8 cellular contexts compared by ENCODE assay signal in genomic region chr5:102090770-102091169, GRCh38.
DNase-seq lines count a peak whose midpoint lies in the region; ATAC-seq and TF ChIP-seq lines count a peak whose summit lies in the region.

No MANE protein-coding gene starts in this region.

- H3K9me3 Mint-ChIP-seq in immature natural killer cell = no peaks in the 10 kb centered on the region
- peaks cover 1% of the 10 kb centered on the region for H3K9me3 Mint-ChIP-seq in activated CD4-positive, alpha-beta memory T cell treated with anti-CD3 and anti-CD28 coated beads for 36 hours

- H3K4me1 Mint-ChIP-seq in immature natural killer cell = no peaks in the 10 kb centered on the region
- no peaks in the 10 kb centered on the region for H3K4me1 Mint-ChIP-seq in activated CD4-positive, alpha-beta memory T cell treated with anti-CD3 and anti-CD28 coated beads for 36 hours (ENCODE audit: low read depth)

- DNase-seq in DND-41 = peak; percentile 17
- peak; percentile 19 for DNase-seq in HPDE6-E6E7 (ENCODE audit: extremely low spot score)
- peak; percentile 76 to 80 for DNase-seq in SHP77 (lab: John Stamatoyannopoulos, UW)
- no peak for DNase-seq in left lung
- no peak for DNase-seq in immature natural killer cell
- DNase-seq in activated CD4-positive, alpha-beta memory T cell treated with anti-CD3 and anti-CD28 coated beads for 36 hours = no peak
- DNase-seq in heart right ventricle = no peak

- H3K9ac ChIP-seq in DND-41 (ENCODE audit: low read depth, low read length) = no peak overlapping the region

- H3K27ac ChIP-seq in DND-41 (ENCODE audit: low read length) (no peak overlapping the region), left lung (no peak overlapping the region), heart right ventricle (no peak overlapping the region)

- H3K27me3 Mint-ChIP-seq in immature natural killer cell (ENCODE audit: low read depth in 3 of 3) = peaks cover 0 to 1% (median 0%) of the 10 kb centered on the region in 3 donors
- no peaks in the 10 kb centered on the region for H3K27me3 Mint-ChIP-seq in activated CD4-positive, alpha-beta memory T cell treated with anti-CD3 and anti-CD28 coated beads for 36 hours

- no peak overlapping the region for H2AFZ ChIP-seq in DND-41 (ENCODE audit: low read depth, low read length)

- H3K4me2 ChIP-seq in DND-41 (ENCODE audit: insufficient read depth, low read length) = no peak overlapping the region

- H3K9me3 ChIP-seq in DND-41 (ENCODE audit: insufficient read depth, low read length, severe bottlenecking) = no peaks in the 10 kb centered on the region
- no peaks in the 10 kb centered on the region for H3K9me3 ChIP-seq in left lung
- H3K9me3 ChIP-seq in heart right ventricle = no peaks in the 10 kb centered on the region

- CTCF ChIA-PET in activated CD4-positive, alpha-beta memory T cell treated with anti-CD3 and anti-CD28 coated beads for 36 hours (lab: Charles Lee) = interaction anchor here (0.7 kb wide), 1 partner anchor 30 kb away, joined by 3 read pairs; no protein-coding TSS in a partner anchor

- H3K79me2 ChIP-seq in DND-41 (ENCODE audit: insufficient read depth, low read length) = no peaks in the 10 kb centered on the region

- H3K27me3 ChIP-seq in DND-41 (ENCODE audit: insufficient read depth, low read length, poor library complexity) (no peaks in the 10 kb centered on the region), left lung (no peaks in the 10 kb centered on the region), heart right ventricle (no peaks in the 10 kb centered on the region)

- H3K27ac Mint-ChIP-seq in immature natural killer cell = no peak overlapping the region
- H3K27ac Mint-ChIP-seq in activated CD4-positive, alpha-beta memory T cell treated with anti-CD3 and anti-CD28 coated beads for 36 hours = no peak overlapping the region

- H3K4me1 ChIP-seq in DND-41 (ENCODE audit: insufficient read depth, low read length) (no peaks in the 10 kb centered on the region), left lung (no peaks in the 10 kb centered on the region), heart right ventricle (no peaks in the 10 kb centered on the region)

- peak; percentile 72 for ATAC-seq in DND-41 (ENCODE audit: insufficient read depth, low read depth)
- peak; percentile 84 for ATAC-seq in GM19467 (IDR thresholded peaks at IDR 0.05; ENCODE audit: unreplicated experiment)
- peak; percentile 97 for ATAC-seq in left lung
- ATAC-seq in heart right ventricle = no peak

- no peaks in the 10 kb centered on the region for H4K20me1 ChIP-seq in DND-41 (ENCODE audit: insufficient read depth, low read length)

- H3K36me3 ChIP-seq in DND-41 (ENCODE audit: insufficient read depth, low read length) (no peaks in the 10 kb centered on the region), left lung (no peaks in the 10 kb centered on the region), heart right ventricle (no peaks in the 10 kb centered on the region)

- TF ChIP-seq CTCF in DND-41 (IDR thresholded peaks at IDR 0.05; ENCODE audit: borderline replicate concordance, extremely low read depth, low read length, poor library complexity, severe bottlenecking) (peak; percentile 55), left lung (IDR thresholded peaks at IDR 0.05) (peak in 1 of 2 donors; percentile 15), heart right ventricle (IDR thresholded peaks at IDR 0.05) (peak in 1 of 9 donors; percentile 11)

- no peak overlapping the region for H3K4me3 ChIP-seq in DND-41 (ENCODE audit: low read depth in 1 of 2, low read length in 2 of 2)
- H3K4me3 ChIP-seq in left lung = no peak overlapping the region
- no peak overlapping the region for H3K4me3 ChIP-seq in heart right ventricle

- H3K4me3 Mint-ChIP-seq in immature natural killer cell = no peak overlapping the region
- no peak overlapping the region for H3K4me3 Mint-ChIP-seq in activated CD4-positive, alpha-beta memory T cell treated with anti-CD3 and anti-CD28 coated beads for 36 hours

- no peaks in the 10 kb centered on the region for H3K36me3 Mint-ChIP-seq in immature natural killer cell
- no peaks in the 10 kb centered on the region for H3K36me3 Mint-ChIP-seq in activated CD4-positive, alpha-beta memory T cell treated with anti-CD3 and anti-CD28 coated beads for 36 hours

- intact Hi-C loops in left lung (cut with DNase I) = no loop called here
- intact Hi-C loops in activated CD4-positive, alpha-beta memory T cell treated with anti-CD3 and anti-CD28 coated beads for 36 hours (cut with micrococcal nuclease) = no loop called here
- intact Hi-C loops in heart right ventricle (cut with DNase I) = no loop called here

- POLR2A ChIA-PET in activated CD4-positive, alpha-beta memory T cell treated with anti-CD3 and anti-CD28 coated beads for 36 hours (lab: Charles Lee) = no interaction called here

Comparison
In these comparisons a context has a peak if more than half of its experiments do, and no peak if none do; other contexts are left out.
1. ATAC-seq: peak in DND-41 (single experiment), GM19467 (single experiment) and left lung (single experiment); none in heart right ventricle (0 of 8).
2. DNase-seq: peak in DND-41 (single experiment), HPDE6-E6E7 (single experiment) and SHP77 (2 of 2); none in left lung (0 of 2), immature natural killer cell (0 of 3), activated CD4-positive, alpha-beta memory T cell treated with anti-CD3 and anti-CD28 coated beads for 36 hours (single experiment) and heart right ventricle (0 of 2).